In genomic region chr10:114917927-114918672, GRCh38 we compare ENCODE assay signal across 1 cellular context.
TF ChIP-seq lines count a peak whose summit lies in the region.

No MANE protein-coding gene starts in this region.

TF ChIP-seq in GM12878, 131 proteins besides CTCF, POLR2A, EP300 and RAD21 (continued from another document):
- TF ChIP-seq REST (IDR thresholded peaks at IDR 0.05; ENCODE audit: low read depth, low read length) (no peak), RELB (IDR thresholded peaks at IDR 0.05; ENCODE audit: low read depth) (no peak), GATAD2B (conservative IDR thresholded peaks at IDR 0.05; ENCODE audit: low read depth) (no peak), CUX1 (IDR thresholded peaks at IDR 0.05; ENCODE audit: insufficient replicate concordance, low read depth, low read length) (no peak), TCF7 (IDR thresholded peaks at IDR 0.05; ENCODE audit: borderline replicate concordance) (no peak), STAT1 (conservative IDR thresholded peaks at IDR 0.05) (no peak), EGR1 (IDR thresholded peaks at IDR 0.05; ENCODE audit: borderline replicate concordance in 1 of 2, low read depth in 2 of 2, low read length in 2 of 2) (no peak), SIN3A (IDR thresholded peaks at IDR 0.05; ENCODE audit: low read depth, low read length) (no peak), IRF5 (IDR thresholded peaks at IDR 0.05; ENCODE audit: borderline replicate concordance) (no peak), ASH2L (IDR thresholded peaks at IDR 0.05; ENCODE audit: borderline replicate concordance, low read depth) (no peak), ZNF384 (IDR thresholded peaks at IDR 0.05; ENCODE audit: borderline replicate concordance, low read depth, low read length) (no peak)
